Comparison of ENCODE assay signal across 8 cellular contexts in the genomic region with DNA sequence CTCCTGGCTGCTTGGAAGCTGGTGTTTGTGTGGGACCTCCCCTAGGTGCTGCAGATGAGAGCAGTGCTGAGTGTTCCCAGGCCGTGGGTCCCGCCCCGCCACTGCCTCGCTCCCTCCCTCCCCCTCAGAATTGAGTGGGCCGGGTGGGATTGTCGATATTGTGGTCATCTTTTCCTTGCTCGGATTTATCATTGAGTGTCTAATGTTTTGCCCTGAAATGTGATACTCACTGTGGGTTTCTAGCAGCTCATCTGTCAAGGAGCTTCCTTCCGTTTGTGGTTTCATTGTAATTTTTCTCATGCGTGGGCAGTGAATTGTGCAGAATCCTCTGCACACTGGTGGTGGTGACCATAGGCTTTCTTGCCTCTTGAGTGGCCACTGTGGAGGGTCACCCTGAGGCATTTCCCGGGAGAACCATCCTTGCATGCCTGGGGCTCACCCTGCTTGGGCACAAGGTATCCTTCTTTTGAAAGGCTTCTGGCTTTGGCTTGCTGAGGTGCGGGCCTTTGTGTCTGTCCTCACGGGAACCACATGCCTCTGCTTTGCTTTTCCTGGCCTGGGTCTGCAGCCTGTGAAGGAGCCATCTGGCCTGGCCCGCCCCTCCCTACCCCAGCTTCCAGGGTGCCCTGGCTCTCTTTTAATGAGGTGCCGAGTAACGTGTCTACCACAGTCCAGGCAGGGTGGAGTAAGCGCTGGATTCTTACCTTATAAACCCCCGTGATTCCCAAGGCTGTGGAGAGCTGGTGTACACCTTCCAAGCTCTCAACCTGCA. TPM values are rescaled to one million over a fixed set of nuclear protein-coding genes. Genes with fewer than 3 reads are reported as not detected.
DNase-seq lines count a peak whose midpoint lies in the region; ATAC-seq and TF ChIP-seq lines count a peak whose summit lies in the region.

No MANE protein-coding gene starts in this region.

- H3K27me3 Mint-ChIP-seq in activated CD4-positive, alpha-beta memory T cell treated with anti-CD3 and anti-CD28 coated beads for 36 hours: no peaks in the 10 kb centered on the region
- peaks cover 3 to 9% (median 6%) of the 10 kb centered on the region in 3 donors for H3K27me3 Mint-ChIP-seq in immature natural killer cell (ENCODE audit: low read depth in 3 of 3)

- POLR2A ChIA-PET in activated CD4-positive, alpha-beta memory T cell treated with anti-CD3 and anti-CD28 coated beads for 36 hours (lab: Charles Lee): no interaction called here

- TF ChIP-seq CTCF in breast epithelium (IDR thresholded peaks at IDR 0.05) (no peak), mammary epithelial cell (conservative IDR thresholded peaks at IDR 0.05 in 1 of 2, IDR thresholded peaks at IDR 0.05 in 1 of 2; ENCODE audit: extremely low read depth in 1 of 2, insufficient read depth in 1 of 2, low read depth in 1 of 2, low read length in 2 of 2) (no peak), tibial artery (IDR thresholded peaks at IDR 0.05) (no peak), omental fat pad (IDR thresholded peaks at IDR 0.05) (no peak)

- H3K4me2 ChIP-seq in mammary epithelial cell (ENCODE audit: insufficient read depth, low read depth, low read length): no peak overlapping the region

- H3K4me1 ChIP-seq in breast epithelium (peaks cover 19 to 21% of the 10 kb centered on the region in 2 donors), mammary epithelial cell (ENCODE audit: insufficient read depth, low read length) (peaks cover 70% of the 10 kb centered on the region), tibial artery (peaks cover 5 to 100% (median 75%) of the 10 kb centered on the region in 4 donors)

- H3K9me3 ChIP-seq in breast epithelium (no peaks in the 10 kb centered on the region), mammary epithelial cell (replicated peaks; ENCODE audit: insufficient read depth, low read length) (peaks cover 7% of the 10 kb centered on the region), tibial artery (no peaks in the 10 kb centered on the region)

- H3K27ac ChIP-seq in breast epithelium (peak overlapping the region; percentile 66 to 87), mammary epithelial cell (ENCODE audit: insufficient read depth, low read depth, low read length) (no peak overlapping the region), tibial artery (peak overlapping the region; percentile 93 to 96)

- H3K36me3 ChIP-seq in breast epithelium (no peaks in the 10 kb centered on the region), mammary epithelial cell (ENCODE audit: insufficient read depth, low read length) (no peaks in the 10 kb centered on the region), tibial artery (peaks cover 0 to 14% (median 0%) of the 10 kb centered on the region in 3 donors)

- intact Hi-C loops in breast epithelium (cut with DNase I; ENCODE audit: low total_unique reads): no loop called here
- intact Hi-C loops in mammary epithelial cell (cut with micrococcal nuclease): no loop called here
- intact Hi-C loops in activated CD4-positive, alpha-beta memory T cell treated with anti-CD3 and anti-CD28 coated beads for 36 hours (cut with micrococcal nuclease): no loop called here
- intact Hi-C loops in tibial artery (cut with DNase I; ENCODE audit: low total_unique reads): no loop called here

- dilution Hi-C loops in mammary epithelial cell (cut with HindIII; ENCODE audit: low sequenced_read_pairs): no loop called here

- BruUV-seq in mammary epithelial cell (replicated peaks; lab: Mats Ljungman, UMichigan): no TSS peak

- no peak overlapping the region for H3K27ac Mint-ChIP-seq in activated CD4-positive, alpha-beta memory T cell treated with anti-CD3 and anti-CD28 coated beads for 36 hours
- peak overlapping the region in 4 of 6 donors; percentile 3 to 62 (median 10) for H3K27ac Mint-ChIP-seq in immature natural killer cell

- no peak overlapping the region for H3K9ac ChIP-seq in mammary epithelial cell (ENCODE audit: insufficient read depth, low read length)

- in situ Hi-C loops in mammary epithelial cell (cut with MboI; ENCODE audit: low sequenced_read_pairs in 2 of 2): no loop called here

- peaks cover 28% of the 10 kb centered on the region for H3K4me1 Mint-ChIP-seq in activated CD4-positive, alpha-beta memory T cell treated with anti-CD3 and anti-CD28 coated beads for 36 hours (ENCODE audit: low read depth)
- H3K4me1 Mint-ChIP-seq in immature natural killer cell: peaks cover 59 to 67% of the 10 kb centered on the region in 2 donors

- H3K36me3 Mint-ChIP-seq in activated CD4-positive, alpha-beta memory T cell treated with anti-CD3 and anti-CD28 coated beads for 36 hours: peaks cover 19% of the 10 kb centered on the region
- H3K36me3 Mint-ChIP-seq in immature natural killer cell: peaks cover 4 to 29% (median 28%) of the 10 kb centered on the region in 3 donors

- H3K4me3 ChIP-seq in breast epithelium: no peak overlapping the region
- no peak overlapping the region for H3K4me3 ChIP-seq in mammary epithelial cell (replicated peaks in 1 of 3; ENCODE audit: insufficient read depth in 1 of 3, low read depth in 2 of 3, low read length in 3 of 3)
- H3K4me3 ChIP-seq in tibial artery: no peak overlapping the region

- no peaks in the 10 kb centered on the region for H3K9me3 Mint-ChIP-seq in activated CD4-positive, alpha-beta memory T cell treated with anti-CD3 and anti-CD28 coated beads for 36 hours
- H3K9me3 Mint-ChIP-seq in immature natural killer cell: no peaks in the 10 kb centered on the region

- CTCF ChIA-PET in mammary epithelial cell (lab: Charles Lee; ENCODE audit: low non-redundant PET): no interaction called here
- CTCF ChIA-PET in activated CD4-positive, alpha-beta memory T cell treated with anti-CD3 and anti-CD28 coated beads for 36 hours (lab: Charles Lee): interaction anchor here (0.7 to 8.5 kb wide), 6 partner anchors 14 to 174 kb away, joined by 3 to 63 read pairs (median 3); no protein-coding TSS in a partner anchor

- no peak overlapping the region for H3K4me3 Mint-ChIP-seq in activated CD4-positive, alpha-beta memory T cell treated with anti-CD3 and anti-CD28 coated beads for 36 hours
- H3K4me3 Mint-ChIP-seq in immature natural killer cell: peak overlapping the region; percentile 68 to 78 (median 73)

- ATAC-seq in GM21447 (IDR thresholded peaks at IDR 0.05; ENCODE audit: unreplicated experiment): no peak
- no peak for ATAC-seq in omental fat pad (ENCODE audit: low FRiP score)
- no peak for ATAC-seq in GM18498 (IDR thresholded peaks at IDR 0.05; ENCODE audit: unreplicated experiment)

- 34% methylated on average over 16 of the region's 17 CpGs for WGBS in mammary epithelial cell (ENCODE audit: low coverage, missing lambda C conversion rate)

- peaks cover 40% of the 10 kb centered on the region for H3K79me2 ChIP-seq in mammary epithelial cell (ENCODE audit: insufficient read depth, low read length)

- H4K20me1 ChIP-seq in mammary epithelial cell (ENCODE audit: insufficient read depth, low read length): no peaks in the 10 kb centered on the region

- H3K27me3 ChIP-seq in breast epithelium (no peaks in the 10 kb centered on the region), mammary epithelial cell (ENCODE audit: insufficient read depth, low read length) (no peaks in the 10 kb centered on the region), tibial artery (no peaks in the 10 kb centered on the region)

- no peak for DNase-seq in breast epithelium (ENCODE audit: low spot score in 2 of 2)
- DNase-seq in mammary epithelial cell: no peak
- DNase-seq in activated CD4-positive, alpha-beta memory T cell treated with anti-CD3 and anti-CD28 coated beads for 36 hours: peak; percentile 63
- peak; percentile 50 to 58 (median 57) for DNase-seq in immature natural killer cell
- DNase-seq in tibial artery: no peak
- no peak for DNase-seq in omental fat pad (ENCODE audit: low spot score)

- TF ChIP-seq POLR2A in breast epithelium (IDR thresholded peaks at IDR 0.05): no peak

- no peak overlapping the region for H2AFZ ChIP-seq in mammary epithelial cell (ENCODE audit: low read depth, low read length)

RNA-seq across cellular contexts. Expression of a gene that starts 25.6 kb away (rescaled TPM):
- 10 to 100 TPM; 15.8 to 17.7 (median 17.0) TPM for total RNA-seq in breast epithelium
- 10 to 100 TPM; 17.3 to 53.2 TPM for total RNA-seq in mammary epithelial cell
- polyA plus RNA-seq in mammary epithelial cell: 31.0 TPM
- polyA minus RNA-seq in mammary epithelial cell: 8.7 TPM
- total RNA-seq in activated CD4-positive, alpha-beta memory T cell treated with anti-CD3 and anti-CD28 coated beads for 36 hours: 10 to 100 TPM; 60.7 to 64.6 TPM
- polyA plus RNA-seq in immature natural killer cell: 10 to 100 TPM in 2 of 3 donors, 1 to 10 TPM in 1; 7.1 to 12.4 (median 11.3) TPM
- 10 to 100 TPM; 11.9 to 26.2 (median 16.1) TPM for total RNA-seq in omental fat pad

RNA-seq across cellular contexts. Expression of a gene that starts 44.7 kb away (rescaled TPM):
- 100 to 1,000 TPM in 1 of 3 donors, 10 to 100 TPM in 2; 19.7 to 242 (median 92.8) TPM for total RNA-seq in breast epithelium
- 1 to 10 TPM in 1 of 2 donors, not detected in 1; 2.7 TPM for total RNA-seq in mammary epithelial cell
- 1.8 TPM for polyA plus RNA-seq in mammary epithelial cell
- polyA minus RNA-seq in mammary epithelial cell: not detected
- total RNA-seq in activated CD4-positive, alpha-beta memory T cell treated with anti-CD3 and anti-CD28 coated beads for 36 hours: 100 to 1,000 TPM; 242 to 247 TPM
- polyA plus RNA-seq in immature natural killer cell: 1,000 to 10,000 TPM; 1,416 to 2,161 (median 1,452) TPM
- 100 to 1,000 TPM in 3 of 4 donors, 10 to 100 TPM in 1; 98.5 to 581 (median 217) TPM for total RNA-seq in omental fat pad

Comparison
In these comparisons a context has a peak if more than half of its experiments do, and no peak if none do; other contexts are left out.
1. RNA of a gene that starts 44.7 kb away (total RNA-seq): 242 to 247 TPM in activated CD4-positive, alpha-beta memory T cell treated with anti-CD3 and anti-CD28 coated beads for 36 hours, 98.5 to 581 TPM in omental fat pad and 19.7 to 242 TPM in breast epithelium; 2.7 TPM in mammary epithelial cell; every median in the first group is over 4 times any median in the second.
2. DNase-seq: peak in activated CD4-positive, alpha-beta memory T cell treated with anti-CD3 and anti-CD28 coated beads for 36 hours (single experiment) and immature natural killer cell (3 of 3); none in breast epithelium (0 of 2), mammary epithelial cell (single experiment), tibial artery (0 of 2) and omental fat pad (single experiment).